Comparison of ENCODE assay signal across 23 cellular contexts in the genomic region with DNA sequence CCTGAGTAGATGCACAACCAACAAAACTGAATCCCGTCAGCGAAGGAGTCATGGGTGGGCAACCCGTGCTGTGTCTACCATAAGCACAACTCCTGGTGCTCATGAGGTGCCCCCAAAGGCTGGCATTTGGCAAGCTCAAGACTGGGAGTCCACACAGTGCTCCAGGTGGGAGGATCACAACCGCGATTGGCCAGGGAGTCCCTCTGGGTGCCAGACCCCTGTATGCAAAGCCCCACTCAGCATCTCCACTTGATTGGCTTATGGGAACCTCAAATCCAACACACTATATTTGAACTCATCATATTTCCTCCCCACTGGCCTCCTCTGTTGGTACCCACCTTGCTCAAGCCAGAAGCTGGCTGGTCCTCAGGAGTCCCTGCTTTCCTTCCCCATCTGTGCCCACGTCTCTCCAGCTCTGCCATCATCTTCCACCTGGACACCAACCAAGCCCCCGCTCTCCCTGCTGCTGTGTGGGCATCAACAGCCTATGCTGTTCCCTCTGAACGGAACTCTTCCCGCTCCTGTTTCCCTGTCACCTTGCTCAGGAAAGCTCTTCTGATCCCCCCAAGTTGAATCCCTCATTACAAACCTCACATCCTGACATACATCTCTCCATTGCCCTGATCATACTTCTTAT.
A peak's percentile ranks its signal among the peaks of the same experiment; 100 is the strongest.
DNase-seq lines count a peak whose midpoint lies in the region; ATAC-seq, FAIRE-seq and TF ChIP-seq lines count a peak whose summit lies in the region.
"Had no signal": no experiment of that assay in that cellular context is flagged by ENCODE, and none has a peak within 500 bp of the region (broad histone marks: within the 10 kb centered on the region; RNA-seq: fewer than 3 reads in every experiment).

No MANE protein-coding gene starts in this region.

- no peak overlapping the region for H3K4me3 ChIP-seq in Caco-2 (ENCODE audit: low read depth, low read length)
- no peak overlapping the region for H3K4me3 ChIP-seq in small intestine (ENCODE audit: low read depth in 1 of 2, low read length in 2 of 2)
- no peak overlapping the region for H3K4me3 ChIP-seq in pancreas
- no peak overlapping the region for H3K4me3 ChIP-seq in tibial artery
- H3K4me3 ChIP-seq: HAP-1, MG63 had no signal

- 90 to 94% (median 92%) methylated on average over 9 of the region's 9 CpGs for WGBS in small intestine, 3 donors
- WGBS in pancreas, 2 donors, result 95 to 96% methylated on average over 9 of the region's 9 CpGs

- H3K27me3 ChIP-seq in Caco-2 (replicated peaks; ENCODE audit: control insufficient read depth, insufficient read depth, low read length) (no peaks in the 10 kb centered on the region), small intestine (ENCODE audit: control insufficient read depth in 2 of 2, insufficient read depth in 2 of 2, low read length in 2 of 2) (no peaks in the 10 kb centered on the region), pancreas (no peaks in the 10 kb centered on the region), tibial artery (no peaks in the 10 kb centered on the region)
- H3K27me3 ChIP-seq: MG63 had no signal

- peaks cover 33% of the 10 kb centered on the region for H3K4me1 ChIP-seq in Caco-2
- H3K4me1 ChIP-seq in small intestine (ENCODE audit: control insufficient read depth in 2 of 2, insufficient read depth in 1 of 2, low read depth in 1 of 2, low read length in 1 of 2), result peaks cover 2 to 14% of the 10 kb centered on the region in 2 donors
- peaks cover 34 to 39% (median 34%) of the 10 kb centered on the region in 3 donors for H3K4me1 ChIP-seq in pancreas
- peaks cover 0 to 10% (median 0%) of the 10 kb centered on the region in 4 donors for H3K4me1 ChIP-seq in tibial artery

- CTCF ChIA-PET in activated CD4-positive, alpha-beta T cell treated with anti-CD3 and anti-CD28 coated beads, Interleukin-2, amount 10 ng/mL, durations not matched to agents 7 days and 5 days (lab: Charles Lee), result interaction anchor here (0.5 to 1.5 kb wide), 7 partner anchors 10 to 87 kb away, joined by 3 to 5 read pairs (median 3); no protein-coding TSS in a partner anchor
- CTCF ChIA-PET in Caco-2 (lab: Charles Lee), result interaction anchor here (1.2 kb wide), 1 partner anchor 47 kb away, joined by 4 read pairs; no protein-coding TSS in a partner anchor

- BruUV-seq in Caco-2 (replicated peaks; lab: Mats Ljungman, UMichigan), result no TSS peak

- H3K4me1 Mint-ChIP-seq in activated CD4-positive, alpha-beta T cell treated with anti-CD3 and anti-CD28 coated beads, Interleukin-2, amount 10 ng/mL, durations not matched to agents 7 days and 5 days, result peaks cover 33% of the 10 kb centered on the region
- peaks cover 37% of the 10 kb centered on the region for H3K4me1 Mint-ChIP-seq in Caco-2 (ENCODE audit: low read depth, unreplicated experiment)
- H3K4me1 Mint-ChIP-seq in chondrocyte (ENCODE audit: low read depth), result peaks cover 17% of the 10 kb centered on the region

- intact Hi-C loops in Caco-2 (cut with micrococcal nuclease; ENCODE audit: unreplicated experiment) (loop anchor here (5.0 kb wide), 1 partner anchor 49 kb away; no protein-coding TSS in a partner anchor), pancreas (cut with DNase I) (no loop called here), tibial artery (cut with DNase I; ENCODE audit: low total_unique reads) (no loop called here)

- H3K27ac Mint-ChIP-seq in activated CD4-positive, alpha-beta T cell treated with anti-CD3 and anti-CD28 coated beads, Interleukin-2, amount 10 ng/mL, durations not matched to agents 7 days and 5 days, result peak overlapping the region; percentile 19
- H3K27ac Mint-ChIP-seq in Caco-2 (ENCODE audit: unreplicated experiment) (peak overlapping the region; percentile 2), chondrocyte (ENCODE audit: unreplicated experiment) (no peak overlapping the region)
- H3K27ac Mint-ChIP-seq: CD4-positive, alpha-beta T cell; HFFc6 had no signal

- H3K36me3 ChIP-seq in Caco-2 (ENCODE audit: control insufficient read depth, insufficient read depth, low read length), result no peaks in the 10 kb centered on the region
- no peaks in the 10 kb centered on the region for H3K36me3 ChIP-seq in small intestine (ENCODE audit: control insufficient read depth in 2 of 2, insufficient read depth in 2 of 2, low read length in 2 of 2)
- H3K36me3 ChIP-seq in pancreas, result no peaks in the 10 kb centered on the region
- H3K36me3 ChIP-seq in tibial artery, result no peaks in the 10 kb centered on the region
- H3K36me3 ChIP-seq: HAP-1, MG63 had no signal

- ATAC-seq in pancreas (no peak), GM21367 (IDR thresholded peaks at IDR 0.05; ENCODE audit: unreplicated experiment) (no peak)

- H3K9me3 ChIP-seq in Caco-2, result no peaks in the 10 kb centered on the region
- no peaks in the 10 kb centered on the region for H3K9me3 ChIP-seq in small intestine (ENCODE audit: control insufficient read depth, low read depth)
- no peaks in the 10 kb centered on the region for H3K9me3 ChIP-seq in pancreas
- no peaks in the 10 kb centered on the region for H3K9me3 ChIP-seq in tibial artery
- H3K9me3 ChIP-seq: HAP-1, MG63 had no signal

- H3K4me3 Mint-ChIP-seq in activated CD4-positive, alpha-beta T cell treated with anti-CD3 and anti-CD28 coated beads, Interleukin-2, amount 10 ng/mL, durations not matched to agents 7 days and 5 days, result no peak overlapping the region
- H3K4me3 Mint-ChIP-seq in Caco-2 (ENCODE audit: unreplicated experiment) (no peak overlapping the region), chondrocyte (ENCODE audit: unreplicated experiment) (no peak overlapping the region)
- H3K4me3 Mint-ChIP-seq: CD4-positive, alpha-beta T cell; HFFc6 had no signal

- H3K27me3 Mint-ChIP-seq in activated CD4-positive, alpha-beta T cell treated with anti-CD3 and anti-CD28 coated beads, Interleukin-2, amount 10 ng/mL, durations not matched to agents 7 days and 5 days, result peaks cover 4% of the 10 kb centered on the region
- H3K27me3 Mint-ChIP-seq in Caco-2 (ENCODE audit: insufficient read depth, unreplicated experiment) (no peaks in the 10 kb centered on the region), chondrocyte (ENCODE audit: low read depth) (peaks cover 5% of the 10 kb centered on the region)
- H3K27me3 Mint-ChIP-seq: CD4-positive, alpha-beta T cell had no signal

- POLR2A ChIA-PET in activated CD4-positive, alpha-beta T cell treated with anti-CD3 and anti-CD28 coated beads, Interleukin-2, amount 10 ng/mL, durations not matched to agents 7 days and 5 days (lab: Charles Lee), result no interaction called here
- POLR2A ChIA-PET in Caco-2 (lab: Charles Lee), result no interaction called here

- no peaks in the 10 kb centered on the region for H3K9me3 Mint-ChIP-seq in activated CD4-positive, alpha-beta T cell treated with anti-CD3 and anti-CD28 coated beads, Interleukin-2, amount 10 ng/mL, durations not matched to agents 7 days and 5 days
- H3K9me3 Mint-ChIP-seq in Caco-2 (ENCODE audit: unreplicated experiment) (no peaks in the 10 kb centered on the region), chondrocyte (ENCODE audit: low read depth) (no peaks in the 10 kb centered on the region)
- H3K9me3 Mint-ChIP-seq: CD4-positive, alpha-beta T cell; HFFc6 had no signal

- H3K27ac ChIP-seq in small intestine (ENCODE audit: low read depth in 1 of 2, low read length in 1 of 2) (peak overlapping the region; percentile 23 to 64), pancreas (no peak overlapping the region), tibial artery (no peak overlapping the region)

- DNase-seq in activated CD4-positive, alpha-beta T cell treated with anti-CD3 and anti-CD28 coated beads, Interleukin-2, amount 10 ng/mL, durations not matched to agents 7 days and 5 days, result no peak
- DNase-seq in activated CD4-positive, alpha-beta T cell treated with anti-CD3 and anti-CD28 coated beads, Interleukin-2, amount 50 U/mL, for 4 hours, result no peak
- no peak for DNase-seq in Caco-2
- DNase-seq in chondrocyte (ENCODE audit: low spot score), result peak; percentile 51
- DNase-seq in small intestine, result no peak
- no peak for DNase-seq in pancreas
- no peak for DNase-seq in tibial artery
- DNase-seq: 8988T; CD4-positive, alpha-beta T cell; DMS53; GOT3; HFFc6; KBM-7; MG63; NCI-H1105 treated with DMSO at 0.1 percent for 48 hours; NCI-H146; NCI-H2029; NCI-H226; NCI-H510A; RPMI8226; SHP77 had no signal

- H3K36me3 Mint-ChIP-seq in activated CD4-positive, alpha-beta T cell treated with anti-CD3 and anti-CD28 coated beads, Interleukin-2, amount 10 ng/mL, durations not matched to agents 7 days and 5 days (ENCODE audit: low read depth), result no peaks in the 10 kb centered on the region
- H3K36me3 Mint-ChIP-seq in Caco-2 (ENCODE audit: insufficient read depth, unreplicated experiment), result no peaks in the 10 kb centered on the region
- H3K36me3 Mint-ChIP-seq in chondrocyte (ENCODE audit: low read depth), result no peaks in the 10 kb centered on the region

- TF ChIP-seq CTCF in Caco-2 (IDR thresholded peaks at IDR 0.05; ENCODE audit: insufficient read depth in 1 of 2, low read depth in 1 of 2, low read length in 1 of 2, severe bottlenecking in 1 of 2, unreplicated experiment in 1 of 2), result no peak
- TF ChIP-seq CTCF in chondrocyte (IDR thresholded peaks at IDR 0.05), result no peak
- no peak for TF ChIP-seq CTCF in pancreas (IDR thresholded peaks at IDR 0.05)
- no peak for TF ChIP-seq CTCF in tibial artery (IDR thresholded peaks at IDR 0.05)

- FAIRE-seq in small intestine (lab: Jason Lieb, UNC) (no peak), pancreas (lab: Jason Lieb, UNC) (no peak)

Comparison
In these comparisons a context has a peak if more than half of its experiments do, and no peak if none do; other contexts are left out.
1. H3K27ac ChIP-seq: peak in small intestine (2 of 2); none in pancreas (0 of 4) and tibial artery (0 of 2).